15 cellular contexts compared by ENCODE assay signal in genomic region chr12:113837059-113837458, GRCh38.
"Had no signal": no experiment of that assay in that cellular context is flagged by ENCODE, and none has a peak within 500 bp of the region (broad histone marks: within the 10 kb centered on the region; RNA-seq: fewer than 3 reads in every experiment).

No MANE protein-coding gene starts in this region.

- H3K36me3 ChIP-seq: thyroid gland, vagina had no signal

- H3K4me1 Mint-ChIP-seq: activated CD4-positive, alpha-beta T cell treated with anti-CD3 and anti-CD28 coated beads, Interleukin-2, amount 10 ng/mL, durations not matched to agents 24 days and 14 days had no signal

- H3K4me3 Mint-ChIP-seq: activated B cell treated with CpG ODN at 0.5 μM for 24 hours; activated CD4-positive, alpha-beta T cell treated with anti-CD3 and anti-CD28 coated beads, Interleukin-2, amount 10 ng/mL, durations not matched to agents 24 days and 14 days; activated T-helper 1 cell treated with anti-CD3 and anti-CD28 coated beads, Interleukin-12 subunit alpha, Interleukin-12 subunit beta, Interleukin-2, Interleukin-4 antibody, amounts not matched to agents 30 ng/mL and 10 ng/mL and 1 ng/mL, durations not matched to agents 14 hours and 24 hours and 36 hours had no signal

- H3K27ac ChIP-seq: parathyroid adenoma, thyroid gland, vagina had no signal

- H3K9me3 ChIP-seq: thyroid gland, vagina had no signal

- H3K27me3 Mint-ChIP-seq: activated B cell treated with CpG ODN at 0.5 μM for 24 hours; activated CD4-positive, alpha-beta T cell treated with anti-CD3 and anti-CD28 coated beads, Interleukin-2, amount 10 ng/mL, durations not matched to agents 24 days and 14 days had no signal

- H3K9ac ChIP-seq: parathyroid adenoma had no signal

- H3K9me3 Mint-ChIP-seq: activated B cell treated with CpG ODN at 0.5 μM for 24 hours; activated CD4-positive, alpha-beta T cell treated with anti-CD3 and anti-CD28 coated beads, Interleukin-2, amount 10 ng/mL, durations not matched to agents 24 days and 14 days; activated T-helper 1 cell treated with anti-CD3 and anti-CD28 coated beads, Interleukin-12 subunit alpha, Interleukin-12 subunit beta, Interleukin-2, Interleukin-4 antibody, amounts not matched to agents 30 ng/mL and 10 ng/mL and 1 ng/mL, durations not matched to agents 14 hours and 24 hours and 36 hours had no signal

- H3K79me2 ChIP-seq: parathyroid adenoma had no signal

- ATAC-seq: left lobe of liver had no signal

- H2AFZ ChIP-seq: parathyroid adenoma had no signal

- H3K27ac Mint-ChIP-seq: activated B cell treated with CpG ODN at 0.5 μM for 24 hours; activated CD4-positive, alpha-beta T cell treated with anti-CD3 and anti-CD28 coated beads, Interleukin-2, amount 10 ng/mL, durations not matched to agents 24 days and 14 days; activated T-helper 1 cell treated with anti-CD3 and anti-CD28 coated beads, Interleukin-12 subunit alpha, Interleukin-12 subunit beta, Interleukin-2, Interleukin-4 antibody, amounts not matched to agents 30 ng/mL and 10 ng/mL and 1 ng/mL, durations not matched to agents 14 hours and 24 hours and 36 hours had no signal

- H3K27me3 ChIP-seq: thyroid gland, vagina had no signal

- H3K4me1 ChIP-seq: parathyroid adenoma, thyroid gland, vagina had no signal

- H3K4me3 ChIP-seq: thyroid gland, vagina had no signal

- DNase-seq: activated B cell treated with CpG ODN at 0.5 μM for 24 hours; activated CD4-positive, alpha-beta T cell treated with anti-CD3 and anti-CD28 coated beads, Interleukin-2, amount 10 ng/mL, durations not matched to agents 24 days and 14 days; activated naive CD4-positive, alpha-beta T cell; caudate nucleus; foreskin melanocyte; head of caudate nucleus; mesenchymal stem cell; retina; small intestine; T-helper 2 cell; thyroid gland had no signal
